ENCODE assay signal across 18 cellular contexts in genomic region chr2:127358044-127358443, GRCh38. TPM values are rescaled to one million over a fixed set of nuclear protein-coding genes. Genes with fewer than 3 reads are reported as not detected.
DNase-seq lines count a peak whose midpoint lies in the region; ATAC-seq and TF ChIP-seq lines count a peak whose summit lies in the region.
"Had no signal": no experiment of that assay in that cellular context is flagged by ENCODE, and none has a peak within 500 bp of the region (broad histone marks: within the 10 kb centered on the region; RNA-seq: fewer than 3 reads in every experiment).

No MANE protein-coding gene starts in this region.

- no peak overlapping the region for H2AFZ ChIP-seq in IMR-90 (replicated peaks; ENCODE audit: low read length, poor library complexity)

- dilution Hi-C loops in IMR-90 (cut with HindIII; ENCODE audit: low sequenced_read_pairs, unreplicated experiment) = no loop called here

- no peak overlapping the region for H3K4me3 ChIP-seq in IMR-90 (ENCODE audit: insufficient read depth, low read depth, low read length)
- H3K4me3 ChIP-seq in fibroblast of pulmonary artery (replicated peaks; ENCODE audit: low read depth, low read length) = no peak overlapping the region
- H3K4me3 ChIP-seq in lung = no peak overlapping the region
- H3K4me3 ChIP-seq: SK-N-MC had no signal

- H3K18ac ChIP-seq in IMR-90 (ENCODE audit: low read depth, low read length) = no peak overlapping the region

- H3K4me1 ChIP-seq in IMR-90 (ENCODE audit: control insufficient read depth, insufficient read depth, low read length) (peaks cover 4% of the 10 kb centered on the region), lung (ENCODE audit: control insufficient read depth in 2 of 2, insufficient read depth in 2 of 2, low read length in 2 of 2) (peaks cover 1 to 13% of the 10 kb centered on the region in 2 donors)

- in situ Hi-C loops in IMR-90 (cut with MboI; ENCODE audit: low sequenced_read_pairs) = no loop called here

- no peak overlapping the region for H2BK120ac ChIP-seq in IMR-90 (ENCODE audit: low read depth, low read length)

- H3K9me1 ChIP-seq in IMR-90 (ENCODE audit: insufficient read depth, low read length) = no peaks in the 10 kb centered on the region; the same call in 1 of the 2 replicates

- H3K27ac ChIP-seq in IMR-90 (ENCODE audit: insufficient read depth, low read length) (no peak overlapping the region), lung (ENCODE audit: low read depth in 1 of 2, low read length in 1 of 2) (no peak overlapping the region)
- H3K27ac ChIP-seq: SK-N-MC had no signal

- no peak overlapping the region for H2AK9ac ChIP-seq in IMR-90 (replicated peaks; ENCODE audit: low read depth, low read length, poor library complexity)

- no peak overlapping the region for H2BK20ac ChIP-seq in IMR-90 (ENCODE audit: low read depth, low read length)

- no peak for TF ChIP-seq RAD21 in IMR-90 (IDR thresholded peaks at IDR 0.05; ENCODE audit: low read length)

- no TSS peak for BruUV-seq in IMR-90 (replicated peaks; lab: Mats Ljungman, UMichigan)

- DNase-seq in IMR-90 = peak; percentile 14
- peak; percentile 49 for DNase-seq in amniotic epithelial cell (ENCODE audit: low read depth)
- peak; percentile 32 for DNase-seq in fibroblast of pulmonary artery (ENCODE audit: low read depth)
- DNase-seq in lung (ENCODE audit: low spot score) = no peak
- no peak for DNase-seq in CD1c-positive myeloid dendritic cell (ENCODE audit: extremely low spot score)
- no peak for DNase-seq in SHP77 (lab: John Stamatoyannopoulos, UW)
- DNase-seq: Calu3; CD4-positive, alpha-beta memory T cell; DND-41; H9; NCI-H1417; NCI-H2029; NCI-H2171; NCI-H510A treated with DMSO at 0.1 percent for 48 hours; NCI-H82 had no signal

- H2BK5ac ChIP-seq in IMR-90 (ENCODE audit: low read depth, low read length, poor library complexity, severe bottlenecking) = no peak overlapping the region

- H3K79me1 ChIP-seq in IMR-90 (ENCODE audit: low read depth in 1 of 2, low read length in 2 of 2) = peaks cover 23 to 44% of the 10 kb centered on the region in 2 experiments

- no peak overlapping the region for H3K9ac ChIP-seq in IMR-90 (ENCODE audit: low read depth, low read length)

- H3K27me3 ChIP-seq in IMR-90 (ENCODE audit: control insufficient read depth, insufficient read depth, low read length) (no peaks in the 10 kb centered on the region), lung (ENCODE audit: control insufficient read depth, insufficient read depth) (no peaks in the 10 kb centered on the region)

- H4K20me1 ChIP-seq in IMR-90 (ENCODE audit: insufficient read depth, low read length) = peaks cover 55% of the 10 kb centered on the region

- H3K9me3 ChIP-seq in IMR-90 (ENCODE audit: control insufficient read depth, insufficient read depth, low read length) (no peaks in the 10 kb centered on the region), lung (ENCODE audit: control insufficient read depth in 2 of 2, insufficient read depth in 1 of 2, low read length in 1 of 2) (no peaks in the 10 kb centered on the region)

- no peak for ATAC-seq in IMR-90 (ENCODE audit: low read depth)
- ATAC-seq in lung (ENCODE audit: insufficient read depth, low FRiP score) = peak; percentile 27
- ATAC-seq in GM18873 (IDR thresholded peaks at IDR 0.05; ENCODE audit: low FRiP score, unreplicated experiment) = no peak
- ATAC-seq in HG02571 (IDR thresholded peaks at IDR 0.05; ENCODE audit: unreplicated experiment) = no peak

- H3K23ac ChIP-seq in IMR-90 (ENCODE audit: low read depth, low read length) = no peak overlapping the region

- no peak for TF ChIP-seq POLR2A in IMR-90 (IDR thresholded peaks at IDR 0.05; ENCODE audit: low read depth, low read length)

- no peak overlapping the region for H2AK5ac ChIP-seq in IMR-90 (ENCODE audit: low read depth, low read length)

- intact Hi-C loops in IMR-90 (cut with micrococcal nuclease) = no loop called here

- no peak overlapping the region for H3K4me2 ChIP-seq in IMR-90 (ENCODE audit: low read depth, low read length)

- CTCF ChIA-PET in IMR-90 (lab: Yijun Ruan, JAX) = no interaction called here

- TF ChIP-seq CTCF in IMR-90 (conservative IDR thresholded peaks at IDR 0.05; ENCODE audit: low read depth, low read length) (no peak), fibroblast of pulmonary artery (IDR thresholded peaks at IDR 0.05; ENCODE audit: low read length, missing control alignments) (no peak), lung (IDR thresholded peaks at IDR 0.05; ENCODE audit: control extremely low read depth, extremely low read depth) (no peak)

- H3K36me3 ChIP-seq in IMR-90 (ENCODE audit: control insufficient read depth, insufficient read depth, low read length) (no peaks in the 10 kb centered on the region), lung (ENCODE audit: control insufficient read depth in 2 of 2, insufficient read depth in 2 of 2, low read length in 2 of 2) (no peaks in the 10 kb centered on the region)

- WGBS in IMR-90 (ENCODE audit: extremely low coverage in 2 of 2, insufficient read length in 1 of 2), 2 experiments = no CpG with 5 or more reads among the region's 3 CpGs
- 71 to 84% methylated on average over 3 of the region's 3 CpGs for WGBS in lung, 2 donors

- POLR2A ChIA-PET in IMR-90 (lab: Charles Lee; ENCODE audit: unreplicated experiment) = no interaction called here

- no peak overlapping the region for H3K56ac ChIP-seq in IMR-90 (ENCODE audit: extremely low read depth, insufficient read depth, low read length)

- no peak overlapping the region for H4K91ac ChIP-seq in IMR-90 (ENCODE audit: insufficient read depth, low read depth, low read length)

- no peak overlapping the region for H4K5ac ChIP-seq in IMR-90 (ENCODE audit: low read depth, low read length)

- H3K4ac ChIP-seq in IMR-90 (ENCODE audit: low read depth, low read length) = no peak overlapping the region

- H3K14ac ChIP-seq in IMR-90 (replicated peaks; ENCODE audit: low read depth, low read length) = no peak overlapping the region

- no peak overlapping the region for H4K8ac ChIP-seq in IMR-90 (ENCODE audit: low read depth in 2 of 2, low read length in 2 of 2)

- H2BK15ac ChIP-seq in IMR-90 (ENCODE audit: low read depth, low read length) = no peak overlapping the region

TF ChIP-seq in IMR-90, 13 proteins besides CTCF, POLR2A, EP300 and RAD21:
- no peak for TF ChIP-seq BHLHE40 (IDR thresholded peaks at IDR 0.05; ENCODE audit: low read depth, low read length)
- TF ChIP-seq RFX5 (IDR thresholded peaks at IDR 0.05; ENCODE audit: low read depth, low read length) = no peak
- no peak for TF ChIP-seq FOS (IDR thresholded peaks at IDR 0.05; ENCODE audit: low read depth, low read length)
- no peak for TF ChIP-seq MXI1 (IDR thresholded peaks at IDR 0.05; ENCODE audit: borderline replicate concordance, low read depth, low read length)
- no peak for TF ChIP-seq NFE2L2 (IDR thresholded peaks at IDR 0.05; ENCODE audit: low read depth, low read length)
- no peak for TF ChIP-seq MAFK (IDR thresholded peaks at IDR 0.05; ENCODE audit: low read depth, low read length)
- no peak for TF ChIP-seq USF2 (IDR thresholded peaks at IDR 0.05; ENCODE audit: low read depth, low read length)
- no peak for TF ChIP-seq CHD1 (IDR thresholded peaks at IDR 0.05; ENCODE audit: low read depth, low read length)
- no peak for TF ChIP-seq SMC3 (IDR thresholded peaks at IDR 0.05; ENCODE audit: low read depth, low read length)
- no peak for TF ChIP-seq MAZ (IDR thresholded peaks at IDR 0.05; ENCODE audit: borderline replicate concordance, low read depth, low read length)
- no peak for TF ChIP-seq RCOR1 (IDR thresholded peaks at IDR 0.05; ENCODE audit: insufficient replicate concordance, low read length)
- TF ChIP-seq CEBPB (IDR thresholded peaks at IDR 0.05; ENCODE audit: low read depth, low read length) = no peak
- TF ChIP-seq, protein P1, sequence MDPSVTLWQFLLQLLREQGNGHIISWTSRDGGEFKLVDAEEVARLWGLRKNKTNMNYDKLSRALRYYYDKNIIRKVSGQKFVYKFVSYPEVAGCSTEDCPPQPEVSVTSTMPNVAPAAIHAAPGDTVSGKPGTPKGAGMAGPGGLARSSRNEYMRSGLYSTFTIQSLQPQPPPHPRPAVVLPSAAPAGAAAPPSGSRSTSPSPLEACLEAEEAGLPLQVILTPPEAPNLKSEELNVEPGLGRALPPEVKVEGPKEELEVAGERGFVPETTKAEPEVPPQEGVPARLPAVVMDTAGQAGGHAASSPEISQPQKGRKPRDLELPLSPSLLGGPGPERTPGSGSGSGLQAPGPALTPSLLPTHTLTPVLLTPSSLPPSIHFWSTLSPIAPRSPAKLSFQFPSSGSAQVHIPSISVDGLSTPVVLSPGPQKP (IDR thresholded peaks at IDR 0.05; ENCODE audit: borderline replicate concordance, low read depth, low read length) = no peak

RNA-seq across cellular contexts. Expression of gene MAP3K2, which starts 29.7 kb away (rescaled TPM):
- total RNA-seq in IMR-90 (2012; rRNA removed) (30.8 and 31.9 TPM in 2 replicates), lung (10 to 100 TPM; 50.1 to 81.0 TPM)
- polyA plus RNA-seq in IMR-90 (2012; rRNA removed) (6.2 and 6.5 TPM in 2 replicates), lung (10 to 100 TPM in 1 of 2 donors, 1 to 10 TPM in 1; 8.1 to 11.6 TPM)
- polyA plus RNA-seq in IMR-90 (2012; cell fraction: cytosol; rRNA removed) = 2.0 and 2.1 TPM in 2 replicates
- polyA plus RNA-seq in IMR-90 (2012; cell fraction: nucleus; rRNA removed; ENCODE audit: low replicate concordance) = 3.2 and 7.7 TPM in 2 replicates

Comparison
In these comparisons a context has a peak if more than half of its experiments do, and no peak if none do; other contexts are left out.
1. DNase-seq: peak in IMR-90 (single experiment), amniotic epithelial cell (single experiment) and fibroblast of pulmonary artery (single experiment); none in lung (single experiment), CD1c-positive myeloid dendritic cell (single experiment) and SHP77 (0 of 2).